ENCODE assay signal across 12 cellular contexts in genomic region chr2:238158018-238158806, GRCh38. TPM values are rescaled to one million over a fixed set of nuclear protein-coding genes. Genes with fewer than 3 reads are reported as not detected.
DNase-seq lines count a peak whose midpoint lies in the region; ATAC-seq, FAIRE-seq and TF ChIP-seq lines count a peak whose summit lies in the region.
"Had no signal": no experiment of that assay in that cellular context is flagged by ENCODE, and none has a peak within 500 bp of the region (broad histone marks: within the 10 kb centered on the region; RNA-seq: fewer than 3 reads in every experiment).

No MANE protein-coding gene starts in this region.

- no peak for DNase-seq in dorsolateral prefrontal cortex
- peak in 1 of 10 donors; percentile 43 for DNase-seq in naive thymus-derived CD8-positive, alpha-beta T cell
- DNase-seq in HK-2 (ENCODE audit: unreplicated experiment), result no peak
- DNase-seq in urothelium cell line (ENCODE audit: low spot score), result no peak
- no peak for DNase-seq in Ammon's horn (ENCODE audit: low spot score)
- DNase-seq: esophagus squamous epithelium; stimulated activated naive CD4-positive, alpha-beta T cell treated with Interleukin-2 at 50 U/mL for 16 hours had no signal

- H3K27ac ChIP-seq in ACC112 (ENCODE audit: low read depth, low read length), result no peak overlapping the region
- no peak overlapping the region for H3K27ac ChIP-seq in HUES6 (ENCODE audit: low read depth, low read length)
- H3K27ac ChIP-seq in dorsolateral prefrontal cortex, result no peak overlapping the region
- H3K27ac ChIP-seq: esophagus squamous epithelium had no signal

- H3K36me3 ChIP-seq in ACC112 (ENCODE audit: insufficient read depth, low read length) (no peaks in the 10 kb centered on the region), HUES6 (ENCODE audit: control insufficient read depth, insufficient read depth, low read length) (no peaks in the 10 kb centered on the region)
- H3K36me3 ChIP-seq: esophagus squamous epithelium had no signal

- no peak overlapping the region for H2AFZ ChIP-seq in ACC112 (ENCODE audit: low read length, unreplicated experiment)

- H3K9ac ChIP-seq in HUES6 (ENCODE audit: low read length), result no peak overlapping the region

- peaks cover 4% of the 10 kb centered on the region; the same call in 1 of the 2 replicates for H3K27me3 ChIP-seq in ACC112 (ENCODE audit: insufficient read depth, low read length)
- H3K27me3 ChIP-seq in HUES6 (ENCODE audit: control insufficient read depth, insufficient read depth, low read length), result peaks cover 48% of the 10 kb centered on the region
- peaks cover 0 to 25% (median 4%) of the 10 kb centered on the region in 45 donors for H3K27me3 ChIP-seq in dorsolateral prefrontal cortex

- no peak for TF ChIP-seq CTCF in dorsolateral prefrontal cortex (IDR thresholded peaks at IDR 0.05 in 54 of 56, conservative IDR thresholded peaks at IDR 0.05 in 2 of 56; ENCODE audit: low read depth in 1 of 56, partially characterized antibody in 56 of 56)

- H3K36me3 Mint-ChIP-seq in naive thymus-derived CD8-positive, alpha-beta T cell, result no peaks in the 10 kb centered on the region
- H3K36me3 Mint-ChIP-seq: CD8-positive, alpha-beta memory T cell had no signal

- POLR2A ChIA-PET in naive thymus-derived CD8-positive, alpha-beta T cell (lab: Charles Lee), result no interaction called here

- H3K4me3 ChIP-seq in ACC112 (ENCODE audit: low read depth, low read length), result 0 out of 2 replicates have a peak overlapping the region, but pooled peaks have one; percentile 83
- H3K4me3 ChIP-seq in HUES6 (ENCODE audit: low read depth, low read length), result peak overlapping the region; percentile 66
- peak overlapping the region in 33 of 59 donors; percentile 3 to 56 (median 31) for H3K4me3 ChIP-seq in dorsolateral prefrontal cortex

- no peaks in the 10 kb centered on the region for H3K9me3 Mint-ChIP-seq in naive thymus-derived CD8-positive, alpha-beta T cell

- ATAC-seq in naive thymus-derived CD8-positive, alpha-beta T cell, result no peak
- ATAC-seq in GM19328 (IDR thresholded peaks at IDR 0.05; ENCODE audit: unreplicated experiment), result no peak

- H3K9me3 ChIP-seq in HUES6 (ENCODE audit: control insufficient read depth, insufficient read depth, low read depth, low read length), result no peaks in the 10 kb centered on the region
- H3K9me3 ChIP-seq: esophagus squamous epithelium had no signal

- no peak overlapping the region for H3K27ac Mint-ChIP-seq in naive thymus-derived CD8-positive, alpha-beta T cell
- H3K27ac Mint-ChIP-seq: CD8-positive, alpha-beta memory T cell had no signal

- H3K27me3 Mint-ChIP-seq in naive thymus-derived CD8-positive, alpha-beta T cell, result peaks cover 3 to 25% (median 10%) of the 10 kb centered on the region in 5 donors

- H3K4me1 ChIP-seq in ACC112 (ENCODE audit: control insufficient read depth, insufficient read depth, low read length, unreplicated experiment), result peaks cover 5% of the 10 kb centered on the region
- H3K4me1 ChIP-seq in HUES6 (ENCODE audit: control insufficient read depth, insufficient read depth, low read length), result peaks cover 9% of the 10 kb centered on the region

- no peak for FAIRE-seq in urothelium cell line (lab: Jason Lieb, UNC)

- peaks cover 7 to 16% (median 16%) of the 10 kb centered on the region in 4 donors for H3K4me1 Mint-ChIP-seq in naive thymus-derived CD8-positive, alpha-beta T cell

- no peaks in the 10 kb centered on the region for H3K79me2 ChIP-seq in ACC112 (ENCODE audit: control insufficient read depth, insufficient read depth, low read length, unreplicated experiment)

- intact Hi-C loops in dorsolateral prefrontal cortex (cut with DNase I), result loop anchor here in 1 of 2 donors (5.0 to 10.0 kb wide), 2 partner anchors 104 to 303 kb away; partner anchors contain the start of gene RAMP1

- H3K4me3 Mint-ChIP-seq in naive thymus-derived CD8-positive, alpha-beta T cell, result peak overlapping the region in 7 of 10 donors; percentile 15 to 60 (median 22)

RNA-seq across cellular contexts. Expression of gene ERFE, which starts 0.6 kb away (rescaled TPM):
- 1 to 10 TPM in 108 of 120 experiments, under 1 TPM in 12; 0.35 to 6.8 (median 2.2) TPM for total RNA-seq in dorsolateral prefrontal cortex
- not detected for total RNA-seq in naive thymus-derived CD8-positive, alpha-beta T cell
- polyA plus RNA-seq in naive thymus-derived CD8-positive, alpha-beta T cell, result not detected
- total RNA-seq: lung microvascular endothelial cell had no signal
- polyA plus RNA-seq: CD8-positive, alpha-beta memory T cell had no signal

RNA-seq across cellular contexts. Expression of gene KLHL30, which starts 19.7 kb away (rescaled TPM):
- 1 to 10 TPM in 4 of 120 experiments, under 1 TPM in 69, not detected in 47; 0.10 to 1.5 (median 0.24) TPM for total RNA-seq in dorsolateral prefrontal cortex
- total RNA-seq in naive thymus-derived CD8-positive, alpha-beta T cell, result not detected
- polyA plus RNA-seq in naive thymus-derived CD8-positive, alpha-beta T cell, result not detected
- total RNA-seq: CD8-positive, alpha-beta memory T cell; lung microvascular endothelial cell had no signal
- polyA plus RNA-seq: CD8-positive, alpha-beta memory T cell had no signal

RNA-seq across cellular contexts. Expression of gene ILKAP, which starts 45.3 kb away (rescaled TPM):
- total RNA-seq in dorsolateral prefrontal cortex, result 10 to 100 TPM; 44.0 to 90.8 (median 62.7) TPM
- 100 to 1,000 TPM in 1 of 2 experiments, 10 to 100 TPM in 1; 83.5 to 100 TPM for total RNA-seq in naive thymus-derived CD8-positive, alpha-beta T cell
- 10 to 100 TPM; 39.1 to 42.1 (median 40.6) TPM for polyA plus RNA-seq in naive thymus-derived CD8-positive, alpha-beta T cell

RNA-seq across cellular contexts. Expression of gene ESPNL, which starts 58.1 kb away (rescaled TPM):
- total RNA-seq in dorsolateral prefrontal cortex, result 1 to 10 TPM in 8 of 120 experiments, under 1 TPM in 87, not detected in 25; 0.09 to 2.3 (median 0.29) TPM
- under 1 TPM; 0.16 to 0.34 TPM for total RNA-seq in naive thymus-derived CD8-positive, alpha-beta T cell
- polyA plus RNA-seq in naive thymus-derived CD8-positive, alpha-beta T cell, result not detected
- total RNA-seq: CD8-positive, alpha-beta memory T cell; lung microvascular endothelial cell had no signal
- polyA plus RNA-seq: CD8-positive, alpha-beta memory T cell had no signal

Comparison
In these comparisons a context has a peak if more than half of its experiments do, and no peak if none do; other contexts are left out.
1. H3K4me3 ChIP-seq: peak in every context shown above with its lines; median percentile 83 in ACC112; 66 in HUES6; 31 in dorsolateral prefrontal cortex.